In genomic region chr10:128820663-128821062, GRCh38 we compare ENCODE assay signal across 8 cellular contexts.
"Had no signal": no experiment of that assay in that cellular context is flagged by ENCODE, and none has a peak within 500 bp of the region (broad histone marks: within the 10 kb centered on the region; RNA-seq: fewer than 3 reads in every experiment).

No MANE protein-coding gene starts in this region.

- H3K36me3 Mint-ChIP-seq: IgD-negative memory B cell had no signal

- FAIRE-seq: HepG2 had no signal

- ATAC-seq: GM23338, HCT116, HepG2 had no signal

- H3K27ac Mint-ChIP-seq: GM23338, HFFc6 had no signal

- H3K4me3 ChIP-seq: GM23338, HAP-1 had no signal

- H2AFZ ChIP-seq: GM23338 had no signal

- H3K4me1 ChIP-seq: HAP-1 had no signal

- DNase-seq: H7, HFFc6 had no signal

- H3K9me3 Mint-ChIP-seq: GM23338 had no signal

- H3K4me3 Mint-ChIP-seq: GM23338, HFFc6, IgD-negative memory B cell had no signal

- H3K4me2 ChIP-seq: GM23338 had no signal

- H3K9me3 ChIP-seq: HAP-1 had no signal

- H3K36me3 ChIP-seq: HAP-1 had no signal

- H3K27ac ChIP-seq: HL-60 had no signal

- H3K4me1 Mint-ChIP-seq: GM23338, IgD-negative memory B cell had no signal
